9 cellular contexts compared by ENCODE assay signal in genomic region chr15:70140543-70141375, GRCh38. TPM values are rescaled to one million over a fixed set of nuclear protein-coding genes. Genes with fewer than 3 reads are reported as not detected.
DNase-seq lines count a peak whose midpoint lies in the region; ATAC-seq lines count a peak whose summit lies in the region.
"Had no signal": no experiment of that assay in that cellular context is flagged by ENCODE, and none has a peak within 500 bp of the region (broad histone marks: within the 10 kb centered on the region; RNA-seq: fewer than 3 reads in every experiment).

No MANE protein-coding gene starts in this region.

- H3K9ac ChIP-seq in iPS-18a (ENCODE audit: low read length), result peak overlapping the region; percentile 33

- peaks cover 40% of the 10 kb centered on the region for H3K4me1 ChIP-seq in iPS-18a (ENCODE audit: control insufficient read depth, low read depth, low read length)

- peak overlapping the region; percentile 25 for H3K4me3 ChIP-seq in iPS-18a (ENCODE audit: low read length)

- peaks cover 33% of the 10 kb centered on the region for H3K4me1 Mint-ChIP-seq in activated T-helper 1 cell treated with anti-CD3 and anti-CD28 coated beads, Interleukin-12 subunit alpha, Interleukin-12 subunit beta, Interleukin-2, Interleukin-4 antibody, amounts not matched to agents 30 ng/mL and 10 ng/mL and 1 ng/mL, durations not matched to agents 14 hours and 24 hours and 36 hours (ENCODE audit: low read depth)

- ATAC-seq in stimulated activated naive CD8-positive, alpha-beta T cell treated with anti-CD3 and anti-CD28 coated beads, Interleukin-15, Interleukin-2, amounts not matched to agents 100 U/mL and 50 U/mL, for 24 hours, result peak; percentile 32
- ATAC-seq in HG03280 (IDR thresholded peaks at IDR 0.05; ENCODE audit: unreplicated experiment) (no peak), GM21423 (IDR thresholded peaks at IDR 0.05; ENCODE audit: unreplicated experiment) (no peak)

- peak overlapping the region; percentile 54 for H3K4me3 Mint-ChIP-seq in activated T-helper 1 cell treated with anti-CD3 and anti-CD28 coated beads, Interleukin-12 subunit alpha, Interleukin-12 subunit beta, Interleukin-2, Interleukin-4 antibody, amounts not matched to agents 30 ng/mL and 10 ng/mL and 1 ng/mL, durations not matched to agents 14 hours and 24 hours and 36 hours

- intact Hi-C loops in activated T-helper 1 cell treated with anti-CD3 and anti-CD28 coated beads, Interleukin-12 subunit alpha, Interleukin-12 subunit beta, Interleukin-2, Interleukin-4 antibody, amounts not matched to agents 30 ng/mL and 10 ng/mL and 1 ng/mL, durations not matched to agents 14 hours and 24 hours and 36 hours (cut with micrococcal nuclease), result loop anchor here (2.0 to 5.0 kb wide), 4 partner anchors 117 to 428 kb away; no protein-coding TSS in a partner anchor

- H3K27me3 Mint-ChIP-seq in activated T-helper 1 cell treated with anti-CD3 and anti-CD28 coated beads, Interleukin-12 subunit alpha, Interleukin-12 subunit beta, Interleukin-2, Interleukin-4 antibody, amounts not matched to agents 30 ng/mL and 10 ng/mL and 1 ng/mL, durations not matched to agents 14 hours and 24 hours and 36 hours (ENCODE audit: insufficient read depth), result peaks cover 28% of the 10 kb centered on the region

- H3K36me3 Mint-ChIP-seq in activated T-helper 1 cell treated with anti-CD3 and anti-CD28 coated beads, Interleukin-12 subunit alpha, Interleukin-12 subunit beta, Interleukin-2, Interleukin-4 antibody, amounts not matched to agents 30 ng/mL and 10 ng/mL and 1 ng/mL, durations not matched to agents 14 hours and 24 hours and 36 hours (ENCODE audit: low read depth), result no peaks in the 10 kb centered on the region

- H3K9me3 ChIP-seq in iPS-18a (ENCODE audit: control insufficient read depth, low read depth, low read length), result no peaks in the 10 kb centered on the region
- H3K9me3 ChIP-seq: gastrocnemius medialis had no signal

- H3K27ac Mint-ChIP-seq in activated T-helper 1 cell treated with anti-CD3 and anti-CD28 coated beads, Interleukin-12 subunit alpha, Interleukin-12 subunit beta, Interleukin-2, Interleukin-4 antibody, amounts not matched to agents 30 ng/mL and 10 ng/mL and 1 ng/mL, durations not matched to agents 14 hours and 24 hours and 36 hours, result peak overlapping the region; percentile 53

- H3K27me3 ChIP-seq in iPS-18a (ENCODE audit: control insufficient read depth, insufficient read depth, low read length), result peaks cover 15% of the 10 kb centered on the region
- H3K27me3 ChIP-seq: gastrocnemius medialis had no signal

- no peaks in the 10 kb centered on the region for H3K36me3 ChIP-seq in iPS-18a (ENCODE audit: control insufficient read depth, low read depth, low read length)
- H3K36me3 ChIP-seq: gastrocnemius medialis had no signal

- no peaks in the 10 kb centered on the region for H3K9me3 Mint-ChIP-seq in activated T-helper 1 cell treated with anti-CD3 and anti-CD28 coated beads, Interleukin-12 subunit alpha, Interleukin-12 subunit beta, Interleukin-2, Interleukin-4 antibody, amounts not matched to agents 30 ng/mL and 10 ng/mL and 1 ng/mL, durations not matched to agents 14 hours and 24 hours and 36 hours

- DNase-seq in Daoy (ENCODE audit: low read depth), result peak; percentile 86
- peak; percentile 41 to 43 for DNase-seq in Kasumi-1 (lab: John Stamatoyannopoulos, UW)
- DNase-seq in activated T-helper 1 cell treated with anti-CD3 and anti-CD28 coated beads, Interleukin-12 subunit alpha, Interleukin-12 subunit beta, Interleukin-2, Interleukin-4 antibody, amounts not matched to agents 30 ng/mL and 10 ng/mL and 1 ng/mL, durations not matched to agents 14 hours and 24 hours and 36 hours (ENCODE audit: low spot score), result peak; percentile 8
- peak; percentile 45 for DNase-seq in stimulated activated naive CD8-positive, alpha-beta T cell treated with anti-CD3 and anti-CD28 coated beads, Interleukin-15, Interleukin-2, amounts not matched to agents 100 U/mL and 50 U/mL, for 24 hours
- no peak for DNase-seq in AG08396 (ENCODE audit: low spot score)
- DNase-seq: gastrocnemius medialis had no signal

- peak overlapping the region; percentile 65 for H3K27ac ChIP-seq in iPS-18a (ENCODE audit: low read length)
- H3K27ac ChIP-seq: gastrocnemius medialis had no signal

RNA-seq across cellular contexts. Expression of gene TLE3, which starts 43.0 kb away (rescaled TPM):
- 43.9 and 46.0 TPM in 2 replicates for total RNA-seq in Daoy (2014; rRNA removed; shearing (Covaris generic))
- 123 and 126 TPM in 2 replicates for total RNA-seq in activated T-helper 1 cell treated with anti-CD3 and anti-CD28 coated beads, Interleukin-12 subunit alpha, Interleukin-12 subunit beta, Interleukin-2, Interleukin-4 antibody, amounts not matched to agents 30 ng/mL and 10 ng/mL and 1 ng/mL, durations not matched to agents 14 hours and 24 hours and 36 hours
